8 cellular contexts compared by ENCODE assay signal in the genomic region with DNA sequence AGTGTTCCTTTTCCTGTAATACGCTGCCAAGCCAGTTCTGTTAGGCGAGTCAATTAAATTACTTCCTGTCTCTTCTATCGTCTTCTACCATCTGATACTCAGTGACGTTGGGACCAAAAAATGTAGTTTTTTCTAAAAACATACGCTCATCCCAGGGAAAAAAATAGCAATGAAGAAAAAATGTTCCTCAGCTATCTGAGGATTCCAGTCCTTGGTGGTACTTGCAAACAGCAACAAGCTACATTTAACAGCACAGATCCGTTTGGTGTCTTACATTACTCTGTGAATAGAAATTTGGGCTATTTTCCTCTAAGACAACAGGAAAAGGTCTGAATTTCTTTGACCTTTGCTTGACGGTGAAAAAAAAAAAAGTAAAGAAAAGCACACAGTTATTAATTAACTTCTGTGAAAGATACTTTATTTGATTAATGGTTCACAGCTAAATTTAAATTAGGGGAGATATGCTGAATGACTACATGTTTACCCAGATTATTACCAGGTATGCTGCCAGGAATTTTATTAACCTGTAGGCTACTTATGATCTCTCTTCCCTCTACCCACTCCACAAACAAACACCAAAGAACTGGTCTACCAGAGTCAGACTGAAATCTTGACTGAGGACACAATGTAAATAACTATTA.
DNase-seq lines count a peak whose midpoint lies in the region; ATAC-seq and TF ChIP-seq lines count a peak whose summit lies in the region.

No MANE protein-coding gene starts in this region.

- no peak for DNase-seq in coronary artery (ENCODE audit: low spot score)
- peak; percentile 93 for DNase-seq in non-pigmented ciliary epithelial cell (ENCODE audit: low read depth)
- no peak for DNase-seq in NCI-H1092 treated with DMSO at 0.1 percent for 48 hours (lab: John Stamatoyannopoulos, UW)
- no peak for DNase-seq in activated effector memory CD4-positive, alpha-beta T cell treated with Interleukin-2 at 50 U/mL for 16 hours

- TF ChIP-seq CTCF in coronary artery (IDR thresholded peaks at IDR 0.05) = no peak

- H3K27ac ChIP-seq in coronary artery = peak overlapping the region; percentile 73 to 76

- ATAC-seq in GM18498 (IDR thresholded peaks at IDR 0.05; ENCODE audit: unreplicated experiment) = peak; percentile 55
- peak; percentile 55 for ATAC-seq in HG03354 (IDR thresholded peaks at IDR 0.05; ENCODE audit: poor library complexity, severe bottlenecking, unreplicated experiment)
- ATAC-seq in HG03139 (IDR thresholded peaks at IDR 0.05; ENCODE audit: unreplicated experiment) = no peak
- no peak for ATAC-seq in GM18520 (IDR thresholded peaks at IDR 0.05; ENCODE audit: unreplicated experiment)

- H3K4me3 ChIP-seq in coronary artery = no peak overlapping the region

Comparison
In these comparisons a context has a peak if more than half of its experiments do, and no peak if none do; other contexts are left out.
1. ATAC-seq: peak in GM18498 (single experiment) and HG03354 (single experiment); none in HG03139 (single experiment) and GM18520 (single experiment).